ENCODE assay signal across 1 cellular context in the genomic region with DNA sequence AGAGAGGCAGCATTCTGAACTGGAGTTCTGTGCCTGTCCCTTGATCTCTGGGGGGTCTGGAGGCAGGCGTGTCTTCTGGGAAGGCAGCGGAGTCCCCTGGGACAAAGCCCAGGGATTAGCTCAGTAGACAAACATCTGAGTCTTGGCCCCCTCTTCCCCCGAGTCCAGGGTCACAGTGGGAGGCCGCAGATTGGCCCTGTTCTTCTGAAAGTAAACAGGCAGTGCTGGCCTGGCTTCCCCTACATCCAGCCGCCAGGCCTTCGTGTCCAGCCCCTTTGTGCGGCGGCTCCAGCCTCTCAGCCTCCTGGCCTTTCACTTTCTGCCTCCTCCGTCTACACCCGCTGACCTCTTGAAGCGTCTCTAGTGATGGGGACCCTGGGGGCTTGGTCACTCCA.
TF ChIP-seq lines count a peak whose summit lies in the region.

No MANE protein-coding gene starts in this region.

TF ChIP-seq in H1, 55 proteins besides CTCF, POLR2A, EP300 and RAD21 (continued from another document):
- TF ChIP-seq JUN (IDR thresholded peaks at IDR 0.05; ENCODE audit: low read depth, low read length) = no peak
- TF ChIP-seq SP2 (IDR thresholded peaks at IDR 0.05; ENCODE audit: low read length) = no peak
- no peak for TF ChIP-seq NANOG (IDR thresholded peaks at IDR 0.05; ENCODE audit: insufficient read depth, low read depth, low read length, poor library complexity, severe bottlenecking)
- TF ChIP-seq CBX5 (IDR thresholded peaks at IDR 0.05; ENCODE audit: low read depth, low read length) = no peak
- TF ChIP-seq ASH2L (IDR thresholded peaks at IDR 0.05; ENCODE audit: low read length) = no peak
- no peak for TF ChIP-seq TBP (IDR thresholded peaks at IDR 0.05; ENCODE audit: low read depth, low read length)
- TF ChIP-seq POU5F1 (IDR thresholded peaks at IDR 0.05; ENCODE audit: low read depth, low read length) = no peak
- TF ChIP-seq, protein P1, sequence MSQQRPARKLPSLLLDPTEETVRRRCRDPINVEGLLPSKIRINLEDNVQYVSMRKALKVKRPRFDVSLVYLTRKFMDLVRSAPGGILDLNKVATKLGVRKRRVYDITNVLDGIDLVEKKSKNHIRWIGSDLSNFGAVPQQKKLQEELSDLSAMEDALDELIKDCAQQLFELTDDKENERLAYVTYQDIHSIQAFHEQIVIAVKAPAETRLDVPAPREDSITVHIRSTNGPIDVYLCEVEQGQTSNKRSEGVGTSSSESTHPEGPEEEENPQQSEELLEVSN (IDR thresholded peaks at IDR 0.05) = no peak
- TF ChIP-seq CBX8 (IDR thresholded peaks at IDR 0.05; ENCODE audit: borderline replicate concordance, low read depth, low read length) = no peak
- no peak for TF ChIP-seq NRF1 (IDR thresholded peaks at IDR 0.05; ENCODE audit: low read depth, low read length)
- TF ChIP-seq, protein P2, sequence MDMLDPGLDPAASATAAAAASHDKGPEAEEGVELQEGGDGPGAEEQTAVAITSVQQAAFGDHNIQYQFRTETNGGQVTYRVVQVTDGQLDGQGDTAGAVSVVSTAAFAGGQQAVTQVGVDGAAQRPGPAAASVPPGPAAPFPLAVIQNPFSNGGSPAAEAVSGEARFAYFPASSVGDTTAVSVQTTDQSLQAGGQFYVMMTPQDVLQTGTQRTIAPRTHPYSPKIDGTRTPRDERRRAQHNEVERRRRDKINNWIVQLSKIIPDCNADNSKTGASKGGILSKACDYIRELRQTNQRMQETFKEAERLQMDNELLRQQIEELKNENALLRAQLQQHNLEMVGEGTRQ (IDR thresholded peaks at IDR 0.05; ENCODE audit: low read length) = no peak
- TF ChIP-seq, protein P3, sequence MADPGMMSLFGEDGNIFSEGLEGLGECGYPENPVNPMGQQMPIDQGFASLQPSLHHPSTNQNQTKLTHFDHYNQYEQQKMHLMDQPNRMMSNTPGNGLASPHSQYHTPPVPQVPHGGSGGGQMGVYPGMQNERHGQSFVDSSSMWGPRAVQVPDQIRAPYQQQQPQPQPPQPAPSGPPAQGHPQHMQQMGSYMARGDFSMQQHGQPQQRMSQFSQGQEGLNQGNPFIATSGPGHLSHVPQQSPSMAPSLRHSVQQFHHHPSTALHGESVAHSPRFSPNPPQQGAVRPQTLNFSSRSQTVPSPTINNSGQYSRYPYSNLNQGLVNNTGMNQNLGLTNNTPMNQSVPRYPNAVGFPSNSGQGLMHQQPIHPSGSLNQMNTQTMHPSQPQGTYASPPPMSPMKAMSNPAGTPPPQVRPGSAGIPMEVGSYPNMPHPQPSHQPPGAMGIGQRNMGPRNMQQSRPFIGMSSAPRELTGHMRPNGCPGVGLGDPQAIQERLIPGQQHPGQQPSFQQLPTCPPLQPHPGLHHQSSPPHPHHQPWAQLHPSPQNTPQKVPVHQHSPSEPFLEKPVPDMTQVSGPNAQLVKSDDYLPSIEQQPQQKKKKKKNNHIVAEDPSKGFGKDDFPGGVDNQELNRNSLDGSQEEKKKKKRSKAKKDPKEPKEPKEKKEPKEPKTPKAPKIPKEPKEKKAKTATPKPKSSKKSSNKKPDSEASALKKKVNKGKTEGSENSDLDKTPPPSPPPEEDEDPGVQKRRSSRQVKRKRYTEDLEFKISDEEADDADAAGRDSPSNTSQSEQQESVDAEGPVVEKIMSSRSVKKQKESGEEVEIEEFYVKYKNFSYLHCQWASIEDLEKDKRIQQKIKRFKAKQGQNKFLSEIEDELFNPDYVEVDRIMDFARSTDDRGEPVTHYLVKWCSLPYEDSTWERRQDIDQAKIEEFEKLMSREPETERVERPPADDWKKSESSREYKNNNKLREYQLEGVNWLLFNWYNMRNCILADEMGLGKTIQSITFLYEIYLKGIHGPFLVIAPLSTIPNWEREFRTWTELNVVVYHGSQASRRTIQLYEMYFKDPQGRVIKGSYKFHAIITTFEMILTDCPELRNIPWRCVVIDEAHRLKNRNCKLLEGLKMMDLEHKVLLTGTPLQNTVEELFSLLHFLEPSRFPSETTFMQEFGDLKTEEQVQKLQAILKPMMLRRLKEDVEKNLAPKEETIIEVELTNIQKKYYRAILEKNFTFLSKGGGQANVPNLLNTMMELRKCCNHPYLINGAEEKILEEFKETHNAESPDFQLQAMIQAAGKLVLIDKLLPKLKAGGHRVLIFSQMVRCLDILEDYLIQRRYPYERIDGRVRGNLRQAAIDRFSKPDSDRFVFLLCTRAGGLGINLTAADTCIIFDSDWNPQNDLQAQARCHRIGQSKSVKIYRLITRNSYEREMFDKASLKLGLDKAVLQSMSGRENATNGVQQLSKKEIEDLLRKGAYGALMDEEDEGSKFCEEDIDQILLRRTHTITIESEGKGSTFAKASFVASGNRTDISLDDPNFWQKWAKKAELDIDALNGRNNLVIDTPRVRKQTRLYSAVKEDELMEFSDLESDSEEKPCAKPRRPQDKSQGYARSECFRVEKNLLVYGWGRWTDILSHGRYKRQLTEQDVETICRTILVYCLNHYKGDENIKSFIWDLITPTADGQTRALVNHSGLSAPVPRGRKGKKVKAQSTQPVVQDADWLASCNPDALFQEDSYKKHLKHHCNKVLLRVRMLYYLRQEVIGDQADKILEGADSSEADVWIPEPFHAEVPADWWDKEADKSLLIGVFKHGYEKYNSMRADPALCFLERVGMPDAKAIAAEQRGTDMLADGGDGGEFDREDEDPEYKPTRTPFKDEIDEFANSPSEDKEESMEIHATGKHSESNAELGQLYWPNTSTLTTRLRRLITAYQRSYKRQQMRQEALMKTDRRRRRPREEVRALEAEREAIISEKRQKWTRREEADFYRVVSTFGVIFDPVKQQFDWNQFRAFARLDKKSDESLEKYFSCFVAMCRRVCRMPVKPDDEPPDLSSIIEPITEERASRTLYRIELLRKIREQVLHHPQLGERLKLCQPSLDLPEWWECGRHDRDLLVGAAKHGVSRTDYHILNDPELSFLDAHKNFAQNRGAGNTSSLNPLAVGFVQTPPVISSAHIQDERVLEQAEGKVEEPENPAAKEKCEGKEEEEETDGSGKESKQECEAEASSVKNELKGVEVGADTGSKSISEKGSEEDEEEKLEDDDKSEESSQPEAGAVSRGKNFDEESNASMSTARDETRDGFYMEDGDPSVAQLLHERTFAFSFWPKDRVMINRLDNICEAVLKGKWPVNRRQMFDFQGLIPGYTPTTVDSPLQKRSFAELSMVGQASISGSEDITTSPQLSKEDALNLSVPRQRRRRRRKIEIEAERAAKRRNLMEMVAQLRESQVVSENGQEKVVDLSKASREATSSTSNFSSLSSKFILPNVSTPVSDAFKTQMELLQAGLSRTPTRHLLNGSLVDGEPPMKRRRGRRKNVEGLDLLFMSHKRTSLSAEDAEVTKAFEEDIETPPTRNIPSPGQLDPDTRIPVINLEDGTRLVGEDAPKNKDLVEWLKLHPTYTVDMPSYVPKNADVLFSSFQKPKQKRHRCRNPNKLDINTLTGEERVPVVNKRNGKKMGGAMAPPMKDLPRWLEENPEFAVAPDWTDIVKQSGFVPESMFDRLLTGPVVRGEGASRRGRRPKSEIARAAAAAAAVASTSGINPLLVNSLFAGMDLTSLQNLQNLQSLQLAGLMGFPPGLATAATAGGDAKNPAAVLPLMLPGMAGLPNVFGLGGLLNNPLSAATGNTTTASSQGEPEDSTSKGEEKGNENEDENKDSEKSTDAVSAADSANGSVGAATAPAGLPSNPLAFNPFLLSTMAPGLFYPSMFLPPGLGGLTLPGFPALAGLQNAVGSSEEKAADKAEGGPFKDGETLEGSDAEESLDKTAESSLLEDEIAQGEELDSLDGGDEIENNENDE (IDR thresholded peaks at IDR 0.05; ENCODE audit: insufficient replicate concordance, low read length) = no peak
- TF ChIP-seq, protein P4, sequence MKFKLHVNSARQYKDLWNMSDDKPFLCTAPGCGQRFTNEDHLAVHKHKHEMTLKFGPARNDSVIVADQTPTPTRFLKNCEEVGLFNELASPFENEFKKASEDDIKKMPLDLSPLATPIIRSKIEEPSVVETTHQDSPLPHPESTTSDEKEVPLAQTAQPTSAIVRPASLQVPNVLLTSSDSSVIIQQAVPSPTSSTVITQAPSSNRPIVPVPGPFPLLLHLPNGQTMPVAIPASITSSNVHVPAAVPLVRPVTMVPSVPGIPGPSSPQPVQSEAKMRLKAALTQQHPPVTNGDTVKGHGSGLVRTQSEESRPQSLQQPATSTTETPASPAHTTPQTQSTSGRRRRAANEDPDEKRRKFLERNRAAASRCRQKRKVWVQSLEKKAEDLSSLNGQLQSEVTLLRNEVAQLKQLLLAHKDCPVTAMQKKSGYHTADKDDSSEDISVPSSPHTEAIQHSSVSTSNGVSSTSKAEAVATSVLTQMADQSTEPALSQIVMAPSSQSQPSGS (IDR thresholded peaks at IDR 0.05; ENCODE audit: low read length) = no peak
- TF ChIP-seq KDM1A (IDR thresholded peaks at IDR 0.05; ENCODE audit: borderline replicate concordance, low read length) = no peak
- no peak for TF ChIP-seq TAF1 (IDR thresholded peaks at IDR 0.05; ENCODE audit: low read depth, low read length)
- TF ChIP-seq FOSL1 (IDR thresholded peaks at IDR 0.05; ENCODE audit: insufficient read depth, low read depth, low read length) = no peak
- TF ChIP-seq GABPA (IDR thresholded peaks at IDR 0.05; ENCODE audit: borderline replicate concordance, insufficient read depth, low read length) = no peak
- no peak for TF ChIP-seq JUND (IDR thresholded peaks at IDR 0.05; ENCODE audit: low read length)
